Comparison of ENCODE assay signal across 1 cellular context in genomic region chr11:126407682-126408288, GRCh38.
TF ChIP-seq lines count a peak whose summit lies in the region.

No MANE protein-coding gene starts in this region.

TF ChIP-seq in WTC11, 78 proteins besides CTCF, POLR2A, EP300 and RAD21 (continued from another document):
- TF ChIP-seq ATF6 (CRISPR knock-in tag; IDR thresholded peaks at IDR 0.05) (no peak), E2F5 (CRISPR knock-in tag; IDR thresholded peaks at IDR 0.05) (no peak), JUN (CRISPR knock-in tag; IDR thresholded peaks at IDR 0.05) (no peak), ZNF423 (CRISPR knock-in tag; IDR thresholded peaks at IDR 0.05) (no peak), TCF7 (CRISPR knock-in tag; IDR thresholded peaks at IDR 0.05; ENCODE audit: low read depth) (no peak), TEAD4 (CRISPR knock-in tag; IDR thresholded peaks at IDR 0.05) (no peak), ATF1 (CRISPR knock-in tag; IDR thresholded peaks at IDR 0.05) (no peak), ZNF416 (CRISPR knock-in tag; IDR thresholded peaks at IDR 0.05) (no peak), FOXP1 (CRISPR knock-in tag; IDR thresholded peaks at IDR 0.05; ENCODE audit: borderline replicate concordance) (no peak), ZNF232 (CRISPR knock-in tag; IDR thresholded peaks at IDR 0.05) (no peak), MYBL2 (CRISPR knock-in tag; IDR thresholded peaks at IDR 0.05) (no peak), ZNF121 (CRISPR knock-in tag; IDR thresholded peaks at IDR 0.05) (no peak), ATF2 (CRISPR knock-in tag; IDR thresholded peaks at IDR 0.05; ENCODE audit: borderline replicate concordance, low read depth) (no peak), JAZF1 (CRISPR knock-in tag; IDR thresholded peaks at IDR 0.05) (no peak), ZBTB21 (CRISPR knock-in tag; IDR thresholded peaks at IDR 0.05; ENCODE audit: borderline replicate concordance) (no peak), STAT6 (CRISPR knock-in tag; conservative IDR thresholded peaks at IDR 0.05; ENCODE audit: low read depth) (no peak), ELF4 (CRISPR knock-in tag; IDR thresholded peaks at IDR 0.05; ENCODE audit: low read depth) (no peak)
